ENCODE assay signal across 12 cellular contexts in the genomic region with DNA sequence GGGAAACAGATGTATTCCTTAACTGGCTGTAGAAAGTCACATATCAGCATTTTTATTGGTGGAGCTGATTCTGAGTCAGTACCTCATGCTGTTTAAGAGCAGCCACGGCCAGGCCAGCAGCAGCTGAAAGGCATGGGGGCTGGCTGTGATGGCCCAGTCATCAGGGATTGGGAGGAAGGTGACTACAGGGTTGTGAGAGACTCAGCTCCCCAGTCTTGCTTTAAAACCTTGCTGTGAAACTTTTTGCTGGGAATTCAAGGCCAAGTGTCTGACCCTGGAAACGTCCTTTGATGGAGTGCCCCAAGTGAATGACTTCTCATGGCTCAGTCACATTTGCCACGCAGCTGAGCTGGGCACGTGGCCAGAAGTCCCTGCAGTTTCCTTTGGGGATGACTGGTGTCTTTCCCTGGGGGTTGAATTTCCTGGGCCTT. TPM values are rescaled to one million over a fixed set of nuclear protein-coding genes. Genes with fewer than 3 reads are reported as not detected.
DNase-seq lines count a peak whose midpoint lies in the region; ATAC-seq and TF ChIP-seq lines count a peak whose summit lies in the region.
"Had no signal": no experiment of that assay in that cellular context is flagged by ENCODE, and none has a peak within 500 bp of the region (broad histone marks: within the 10 kb centered on the region; RNA-seq: fewer than 3 reads in every experiment).

No MANE protein-coding gene starts in this region.

- H3K36me3 Mint-ChIP-seq in chondrocyte (ENCODE audit: low read depth) (peaks cover 13% of the 10 kb centered on the region), nephron (ENCODE audit: low read depth) (peaks cover 26% of the 10 kb centered on the region), CD14-positive monocyte (no peaks in the 10 kb centered on the region)
- H3K36me3 Mint-ChIP-seq in natural killer cell treated with Interleukin-12 subunit alpha and Interleukin-12 subunit beta and Interleukin-15 and Interleukin-18, amount 100 ng/mL, for 72 hours = no peaks in the 10 kb centered on the region

- intact Hi-C loops in CD14-positive monocyte (cut with micrococcal nuclease) = no loop called here

- DNase-seq in COR-L47 (lab: John Stamatoyannopoulos, UW) = peak; percentile 35
- DNase-seq in NCI-H1048 (lab: John Stamatoyannopoulos, UW) = peak; percentile 75
- DNase-seq in chondrocyte (ENCODE audit: low spot score) = no peak
- DNase-seq in natural killer cell treated with Interleukin-12 subunit alpha and Interleukin-12 subunit beta and Interleukin-15 and Interleukin-18, amount 100 ng/mL, for 72 hours (ENCODE audit: low spot score) = no peak
- DNase-seq in NCI-H2107 treated with DMSO at 0.1 percent for 48 hours (lab: John Stamatoyannopoulos, UW; ENCODE audit: unreplicated experiment) = no peak
- DNase-seq in NCI-H146 (lab: John Stamatoyannopoulos, UW) = no peak
- DNase-seq in CD14-positive monocyte (ENCODE audit: low spot score) = no peak
- DNase-seq: activated CD8-positive, alpha-beta T cell treated with anti-CD3 and anti-CD28 coated beads, Interleukin-2, amount 10 ng/mL, durations not matched to agents 7 days and 5 days had no signal

- ATAC-seq in natural killer cell treated with Interleukin-12 subunit alpha and Interleukin-12 subunit beta and Interleukin-15 and Interleukin-18, amount 100 ng/mL, for 72 hours = no peak
- ATAC-seq: activated CD8-positive, alpha-beta T cell treated with anti-CD3 and anti-CD28 coated beads, Interleukin-2, amount 10 ng/mL, durations not matched to agents 7 days and 5 days had no signal

- TF ChIP-seq CTCF in chondrocyte (IDR thresholded peaks at IDR 0.05) (no peak), nephron (IDR thresholded peaks at IDR 0.05; ENCODE audit: unreplicated experiment in 3 of 3) (no peak), CD14-positive monocyte (IDR thresholded peaks at IDR 0.05) (no peak)

- H3K27ac Mint-ChIP-seq in chondrocyte (ENCODE audit: unreplicated experiment) (peak overlapping the region; percentile 95), nephron (peak overlapping the region; percentile 97 to 99 (median 97)), CD14-positive monocyte (no peak overlapping the region)
- H3K27ac Mint-ChIP-seq in natural killer cell treated with Interleukin-12 subunit alpha and Interleukin-12 subunit beta and Interleukin-15 and Interleukin-18, amount 100 ng/mL, for 72 hours = no peak overlapping the region
- H3K27ac Mint-ChIP-seq: activated CD8-positive, alpha-beta T cell treated with anti-CD3 and anti-CD28 coated beads, Interleukin-2, amount 10 ng/mL, durations not matched to agents 7 days and 5 days had no signal

- H3K9me3 Mint-ChIP-seq in chondrocyte (ENCODE audit: low read depth) = no peaks in the 10 kb centered on the region
- peaks cover 4% of the 10 kb centered on the region for H3K9me3 Mint-ChIP-seq in nephron
- H3K9me3 Mint-ChIP-seq in natural killer cell treated with Interleukin-12 subunit alpha and Interleukin-12 subunit beta and Interleukin-15 and Interleukin-18, amount 100 ng/mL, for 72 hours = no peaks in the 10 kb centered on the region
- H3K9me3 Mint-ChIP-seq in CD14-positive monocyte = peaks cover 0 to 4% (median 2%) of the 10 kb centered on the region in 7 donors

- H3K4me3 Mint-ChIP-seq in chondrocyte (ENCODE audit: unreplicated experiment) (peak overlapping the region; percentile 10), nephron (peak overlapping the region in 1 of 3 experiments; percentile 15), CD14-positive monocyte (no peak overlapping the region)
- no peak overlapping the region for H3K4me3 Mint-ChIP-seq in natural killer cell treated with Interleukin-12 subunit alpha and Interleukin-12 subunit beta and Interleukin-15 and Interleukin-18, amount 100 ng/mL, for 72 hours
- H3K4me3 Mint-ChIP-seq: activated CD8-positive, alpha-beta T cell treated with anti-CD3 and anti-CD28 coated beads, Interleukin-2, amount 10 ng/mL, durations not matched to agents 7 days and 5 days had no signal

- peaks cover 91% of the 10 kb centered on the region for H3K4me1 Mint-ChIP-seq in chondrocyte (ENCODE audit: low read depth)
- H3K4me1 Mint-ChIP-seq in nephron = peaks cover 87% of the 10 kb centered on the region
- no peaks in the 10 kb centered on the region for H3K4me1 Mint-ChIP-seq in natural killer cell treated with Interleukin-12 subunit alpha and Interleukin-12 subunit beta and Interleukin-15 and Interleukin-18, amount 100 ng/mL, for 72 hours (ENCODE audit: low read depth in 2 of 2)
- H3K4me1 Mint-ChIP-seq in CD14-positive monocyte = no peaks in the 10 kb centered on the region

- no peaks in the 10 kb centered on the region for H3K27me3 Mint-ChIP-seq in chondrocyte (ENCODE audit: low read depth)
- no peaks in the 10 kb centered on the region for H3K27me3 Mint-ChIP-seq in nephron (ENCODE audit: low read depth)
- peaks cover 0 to 12% of the 10 kb centered on the region in 2 donors for H3K27me3 Mint-ChIP-seq in natural killer cell treated with Interleukin-12 subunit alpha and Interleukin-12 subunit beta and Interleukin-15 and Interleukin-18, amount 100 ng/mL, for 72 hours
- H3K27me3 Mint-ChIP-seq in CD14-positive monocyte (ENCODE audit: low read depth in 3 of 3) = peaks cover 0 to 2% (median 1%) of the 10 kb centered on the region in 3 donors

RNA-seq across cellular contexts. Expression of gene RNF113B, which starts 39.1 kb away (rescaled TPM):
- total RNA-seq in chondrocyte = not detected in 3 replicates
- not detected for total RNA-seq in natural killer cell treated with Interleukin-12 subunit alpha and Interleukin-12 subunit beta and Interleukin-15 and Interleukin-18, amount 100 ng/mL, for 72 hours
- polyA plus RNA-seq in CD14-positive monocyte = not detected
- total RNA-seq: activated CD8-positive, alpha-beta T cell treated with anti-CD3 and anti-CD28 coated beads, Interleukin-2, amount 10 ng/mL, durations not matched to agents 7 days and 5 days; NCI-H460; posterior vena cava; temporal lobe had no signal

Comparison
In these comparisons a context has a peak if more than half of its experiments do, and no peak if none do; other contexts are left out.
1. DNase-seq: peak in COR-L47 (single experiment) and NCI-H1048 (single experiment); none in chondrocyte (single experiment), natural killer cell treated with Interleukin-12 subunit alpha and Interleukin-12 subunit beta and Interleukin-15 and Interleukin-18, amount 100 ng/mL, for 72 hours (single experiment), NCI-H2107 treated with DMSO at 0.1 percent for 48 hours (single experiment), NCI-H146 (single experiment) and CD14-positive monocyte (single experiment).
2. H3K27ac Mint-ChIP-seq: peak in chondrocyte (single experiment) and nephron (3 of 3); none in natural killer cell treated with Interleukin-12 subunit alpha and Interleukin-12 subunit beta and Interleukin-15 and Interleukin-18, amount 100 ng/mL, for 72 hours (0 of 2) and CD14-positive monocyte (0 of 7).